ENCODE assay signal across 8 cellular contexts in genomic region chr9:19409406-19410194, GRCh38. TPM values are rescaled to one million over a fixed set of nuclear protein-coding genes. Genes with fewer than 3 reads are reported as not detected.
A peak's percentile ranks its signal among the peaks of the same experiment; 100 is the strongest.
DNase-seq lines count a peak whose midpoint lies in the region; ATAC-seq, FAIRE-seq and TF ChIP-seq lines count a peak whose summit lies in the region.

No MANE protein-coding gene starts in this region.

- H3K9me3 ChIP-seq in ascending aorta (no peaks in the 10 kb centered on the region), skeletal muscle tissue (ENCODE audit: control insufficient read depth in 3 of 3, low read length in 3 of 3) (no peaks in the 10 kb centered on the region)

- intact Hi-C loops in ascending aorta (cut with DNase I) = loop anchor here (1.0 kb wide), 1 partner anchor 29 kb away; the partner anchor contains the start of gene RPS6

- peak; percentile 13 for ATAC-seq in HG02642 (IDR thresholded peaks at IDR 0.05; ENCODE audit: poor library complexity, unreplicated experiment)

- no peak for TF ChIP-seq POLR2A in GM12892 (IDR thresholded peaks at IDR 0.05; ENCODE audit: low read depth, low read length)

- no peak for TF ChIP-seq CTCF in ascending aorta (IDR thresholded peaks at IDR 0.05)

- no peaks in the 10 kb centered on the region for H3K36me3 ChIP-seq in ascending aorta
- H3K36me3 ChIP-seq in skeletal muscle tissue (ENCODE audit: control insufficient read depth in 3 of 3, insufficient read depth in 3 of 3, low read length in 3 of 3) = no peaks in the 10 kb centered on the region

- DNase-seq in GM12892 (ENCODE audit: insufficient read length) = peak; percentile 31
- peak; percentile 44 for DNase-seq in NCI-H345 treated with DMSO at 0.1 percent for 48 hours (lab: John Stamatoyannopoulos, UW; ENCODE audit: unreplicated experiment)
- peak; percentile 22 to 78 for DNase-seq in ascending aorta (ENCODE audit: low spot score in 2 of 2)
- DNase-seq in activated gamma-delta T cell (lab: John Stamatoyannopoulos, UW) = no peak
- DNase-seq in central memory CD4-positive, alpha-beta T cell = no peak

- H3K4me1 ChIP-seq in ascending aorta = peaks cover 0 to 12% of the 10 kb centered on the region in 2 donors
- H3K4me1 ChIP-seq in skeletal muscle tissue (ENCODE audit: control insufficient read depth in 3 of 3, insufficient read depth in 3 of 3, low read length in 3 of 3) = peaks cover 15 to 26% (median 18%) of the 10 kb centered on the region in 3 donors

- no peak for FAIRE-seq in GM12892 (lab: Jason Lieb, UNC)

- no peaks in the 10 kb centered on the region for H3K27me3 ChIP-seq in ascending aorta
- no peaks in the 10 kb centered on the region for H3K27me3 ChIP-seq in skeletal muscle tissue (ENCODE audit: control insufficient read depth in 3 of 3, insufficient read depth in 3 of 3, low read length in 3 of 3)

- H3K27ac ChIP-seq in ascending aorta (peak overlapping the region; percentile 88 to 89), skeletal muscle tissue (ENCODE audit: low read depth, low read length) (peak overlapping the region; percentile 81)

- H3K4me3 ChIP-seq in ascending aorta (peak overlapping the region; percentile 92 to 94), iPS-11a (ENCODE audit: low read depth, low read length) (peak overlapping the region; percentile 79), skeletal muscle tissue (ENCODE audit: low read length in 3 of 3) (peak overlapping the region; percentile 87 to 91 (median 89))

- peak overlapping the region; percentile 82 to 90 (median 84) for H3K9ac ChIP-seq in skeletal muscle tissue (ENCODE audit: low read depth in 1 of 3, low read length in 3 of 3)

RNA-seq across cellular contexts. Expression of gene ACER2, which starts 0.8 kb away (rescaled TPM):
- 3.1 TPM for polyA plus RNA-seq in GM12892 (2012; ENCODE audit: missing spikeins)
- total RNA-seq in ascending aorta = 1.4 TPM
- total RNA-seq in skeletal muscle tissue = 1.6 TPM

RNA-seq across cellular contexts. Expression of gene RPS6, which starts 29.6 kb away (rescaled TPM):
- polyA plus RNA-seq in GM12892 (2012; ENCODE audit: missing spikeins) = 6,811 TPM
- 754 TPM for total RNA-seq in ascending aorta
- 2,380 TPM for total RNA-seq in skeletal muscle tissue

Comparison
In these comparisons a context has a peak if more than half of its experiments do, and no peak if none do; other contexts are left out.
1. DNase-seq: peak in GM12892 (single experiment), NCI-H345 treated with DMSO at 0.1 percent for 48 hours (single experiment) and ascending aorta (2 of 2); none in activated gamma-delta T cell (single experiment) and central memory CD4-positive, alpha-beta T cell (single experiment).
2. Peak in every context shown above with its lines, with median percentiles within 50 percentile points of each other: H3K4me3 ChIP-seq.